Comparison of ENCODE assay signal across 14 cellular contexts in genomic region chr7:101630591-101630990, GRCh38. TPM values are rescaled to one million over a fixed set of nuclear protein-coding genes. Genes with fewer than 3 reads are reported as not detected.
A peak's percentile ranks its signal among the peaks of the same experiment; 100 is the strongest.
DNase-seq lines count a peak whose midpoint lies in the region; ATAC-seq and TF ChIP-seq lines count a peak whose summit lies in the region.
"Had no signal": no experiment of that assay in that cellular context is flagged by ENCODE, and none has a peak within 500 bp of the region (broad histone marks: within the 10 kb centered on the region; RNA-seq: fewer than 3 reads in every experiment).

No MANE protein-coding gene starts in this region.

- H3K4me3 Mint-ChIP-seq in osteocyte (ENCODE audit: unreplicated experiment), result no peak overlapping the region
- H3K4me3 Mint-ChIP-seq in naive thymus-derived CD8-positive, alpha-beta T cell, result no peak overlapping the region
- no peak overlapping the region for H3K4me3 Mint-ChIP-seq in T-helper 2 cell treated with Interferon-gamma antibody and Interleukin-4, amounts not matched to agents 5 μg/mL and 100 μg/mL, for 36 hours
- H3K4me3 Mint-ChIP-seq: activated CD4-positive, alpha-beta memory T cell treated with anti-CD3 and anti-CD28 coated beads, Interleukin-2, amount 10 ng/mL, durations not matched to agents 7 days and 5 days had no signal

- peak overlapping the region; percentile 51 for H2AFZ ChIP-seq in PC-3 (ENCODE audit: low read length)

- H3K27me3 ChIP-seq in PC-3 (ENCODE audit: low read length), result no peaks in the 10 kb centered on the region

- POLR2A ChIA-PET in PC-3 (lab: Charles Lee; ENCODE audit: unreplicated experiment), result no interaction called here
- POLR2A ChIA-PET in naive thymus-derived CD8-positive, alpha-beta T cell (lab: Charles Lee), result no interaction called here
- POLR2A ChIA-PET in GM10248 (lab: Yijun Ruan, JAX), result no interaction called here

- no peaks in the 10 kb centered on the region for H3K79me2 ChIP-seq in PC-3 (ENCODE audit: low read length)

- H3K9me2 ChIP-seq in PC-3 (replicated peaks; ENCODE audit: low read length), result no peaks in the 10 kb centered on the region

- H3K9me3 Mint-ChIP-seq in osteocyte (ENCODE audit: unreplicated experiment), result peaks cover 4% of the 10 kb centered on the region
- peaks cover 0 to 11% (median 0%) of the 10 kb centered on the region in 9 donors for H3K9me3 Mint-ChIP-seq in naive thymus-derived CD8-positive, alpha-beta T cell
- no peaks in the 10 kb centered on the region for H3K9me3 Mint-ChIP-seq in T-helper 2 cell treated with Interferon-gamma antibody and Interleukin-4, amounts not matched to agents 5 μg/mL and 100 μg/mL, for 36 hours
- H3K9me3 Mint-ChIP-seq: activated CD4-positive, alpha-beta memory T cell treated with anti-CD3 and anti-CD28 coated beads, Interleukin-2, amount 10 ng/mL, durations not matched to agents 7 days and 5 days had no signal

- no peaks in the 10 kb centered on the region for H3K9me3 ChIP-seq in PC-3 (ENCODE audit: low read length)

- H3F3A ChIP-seq in PC-3 (ENCODE audit: low read length, unreplicated experiment), result no peaks in the 10 kb centered on the region

- peak overlapping the region; percentile 34; the same call in 1 of the 2 replicates for H3K4me3 ChIP-seq in PC-3 (ENCODE audit: low read length)

- peak overlapping the region; percentile 46 for H3K9ac ChIP-seq in PC-3 (ENCODE audit: low read length)
- H3K9ac ChIP-seq: KMS-11 had no signal

- no peaks in the 10 kb centered on the region for H3K27me3 Mint-ChIP-seq in osteocyte (ENCODE audit: unreplicated experiment)
- peaks cover 4 to 16% (median 5%) of the 10 kb centered on the region in 5 donors for H3K27me3 Mint-ChIP-seq in naive thymus-derived CD8-positive, alpha-beta T cell
- H3K27me3 Mint-ChIP-seq in T-helper 2 cell treated with Interferon-gamma antibody and Interleukin-4, amounts not matched to agents 5 μg/mL and 100 μg/mL, for 36 hours (ENCODE audit: low read depth), result peaks cover 3% of the 10 kb centered on the region

- no TSS peak for BruUV-seq in PC-3 (replicated peaks; lab: Mats Ljungman, UMichigan)

- no peaks in the 10 kb centered on the region for H3K36me3 Mint-ChIP-seq in osteocyte (ENCODE audit: unreplicated experiment)
- peaks cover 0 to 5% (median 0%) of the 10 kb centered on the region in 3 donors for H3K36me3 Mint-ChIP-seq in naive thymus-derived CD8-positive, alpha-beta T cell
- no peaks in the 10 kb centered on the region for H3K36me3 Mint-ChIP-seq in T-helper 2 cell treated with Interferon-gamma antibody and Interleukin-4, amounts not matched to agents 5 μg/mL and 100 μg/mL, for 36 hours (ENCODE audit: low read depth)

- H3K4me2 ChIP-seq in PC-3 (ENCODE audit: low read length), result peak overlapping the region; percentile 79
- H3K4me2 ChIP-seq: KMS-11 had no signal

- no peaks in the 10 kb centered on the region for H4K20me1 ChIP-seq in PC-3 (ENCODE audit: low read length)

- DNase-seq in GDM1 (lab: John Stamatoyannopoulos, UW) (peak; percentile 21), PC-3 (peak; percentile 78), dedifferentiated amniotic fluid mesenchymal stem cell (ENCODE audit: extremely low spot score) (peak; percentile 28), osteocyte (ENCODE audit: extremely low spot score, unreplicated experiment) (no peak), GM10248 (ENCODE audit: extremely low spot score) (no peak), medulla oblongata (ENCODE audit: extremely low spot score) (no peak)
- DNase-seq in naive thymus-derived CD8-positive, alpha-beta T cell, result no peak
- no peak for DNase-seq in T-helper 2 cell treated with Interferon-gamma antibody and Interleukin-4, amounts not matched to agents 5 μg/mL and 100 μg/mL, for 36 hours (ENCODE audit: low spot score)
- DNase-seq: activated CD4-positive, alpha-beta memory T cell treated with anti-CD3 and anti-CD28 coated beads, Interleukin-2, amount 10 ng/mL, durations not matched to agents 7 days and 5 days; activated effector memory CD4-positive, alpha-beta T cell treated with Interleukin-2 at 50 U/mL for 16 hours; central memory CD4-positive, alpha-beta T cell; T-helper 9 cell had no signal

- CTCF ChIA-PET in PC-3 (lab: Charles Lee), result no interaction called here
- CTCF ChIA-PET in GM10248 (lab: Yijun Ruan, JAX), result no interaction called here

- H3K4me1 ChIP-seq in PC-3 (ENCODE audit: insufficient read depth, low read length), result peaks cover 22% of the 10 kb centered on the region

- H3K27ac Mint-ChIP-seq in osteocyte (ENCODE audit: unreplicated experiment), result peak overlapping the region; percentile 38
- no peak overlapping the region for H3K27ac Mint-ChIP-seq in naive thymus-derived CD8-positive, alpha-beta T cell
- H3K27ac Mint-ChIP-seq in T-helper 2 cell treated with Interferon-gamma antibody and Interleukin-4, amounts not matched to agents 5 μg/mL and 100 μg/mL, for 36 hours, result no peak overlapping the region
- H3K27ac Mint-ChIP-seq: activated CD4-positive, alpha-beta memory T cell treated with anti-CD3 and anti-CD28 coated beads, Interleukin-2, amount 10 ng/mL, durations not matched to agents 7 days and 5 days had no signal

- intact Hi-C loops in PC-3 (cut with micrococcal nuclease), result no loop called here

- TF ChIP-seq CTCF in PC-3 (conservative IDR thresholded peaks at IDR 0.05; ENCODE audit: low read depth, low read length) (no peak), osteocyte (IDR thresholded peaks at IDR 0.05) (no peak), GM10248 (IDR thresholded peaks at IDR 0.05; ENCODE audit: control extremely low read depth, extremely low read depth, low read depth, missing control alignments) (no peak)

- H3K36me3 ChIP-seq in PC-3 (ENCODE audit: low read depth, low read length), result no peaks in the 10 kb centered on the region

- peaks cover 34% of the 10 kb centered on the region for H3K4me1 Mint-ChIP-seq in osteocyte (ENCODE audit: unreplicated experiment)
- peaks cover 0 to 4% (median 1%) of the 10 kb centered on the region in 4 donors for H3K4me1 Mint-ChIP-seq in naive thymus-derived CD8-positive, alpha-beta T cell
- H3K4me1 Mint-ChIP-seq in T-helper 2 cell treated with Interferon-gamma antibody and Interleukin-4, amounts not matched to agents 5 μg/mL and 100 μg/mL, for 36 hours (ENCODE audit: low read depth), result no peaks in the 10 kb centered on the region
- H3K4me1 Mint-ChIP-seq: activated CD4-positive, alpha-beta memory T cell treated with anti-CD3 and anti-CD28 coated beads, Interleukin-2, amount 10 ng/mL, durations not matched to agents 7 days and 5 days had no signal

- ATAC-seq in PC-3, result peak; percentile 84
- no peak for ATAC-seq in naive thymus-derived CD8-positive, alpha-beta T cell

- H3K27ac ChIP-seq in PC-3 (ENCODE audit: low read length), result peak overlapping the region; percentile 83
- H3K27ac ChIP-seq: KMS-11 had no signal

RNA-seq across cellular contexts. Expression of gene MYL10, which starts 1.5 kb away (rescaled TPM):
- total RNA-seq in PC-3 (2014; rRNA removed) (0.69 TPM in 1 of 2 replicates, not detected in the other), osteocyte (0.52 TPM in 1 of 2 replicates, not detected in the other)
- not detected for total RNA-seq in naive thymus-derived CD8-positive, alpha-beta T cell
- not detected for polyA plus RNA-seq in naive thymus-derived CD8-positive, alpha-beta T cell
- total RNA-seq: activated CD4-positive, alpha-beta memory T cell treated with anti-CD3 and anti-CD28 coated beads, Interleukin-2, amount 10 ng/mL, durations not matched to agents 7 days and 5 days had no signal
- polyA plus RNA-seq: esophagus had no signal

Comparison
In these comparisons a context has a peak if more than half of its experiments do, and no peak if none do; other contexts are left out.
1. DNase-seq: peak in GDM1 (single experiment), PC-3 (single experiment) and dedifferentiated amniotic fluid mesenchymal stem cell (single experiment); none in osteocyte (single experiment), naive thymus-derived CD8-positive, alpha-beta T cell (0 of 10), GM10248 (single experiment), T-helper 2 cell treated with Interferon-gamma antibody and Interleukin-4, amounts not matched to agents 5 μg/mL and 100 μg/mL, for 36 hours (single experiment) and medulla oblongata (single experiment).